Comparison of ENCODE assay signal across 8 cellular contexts in genomic region chrX:68828740-68829593, GRCh38. TPM values are rescaled to one million over a fixed set of nuclear protein-coding genes. Genes with fewer than 3 reads are reported as not detected.
DNase-seq lines count a peak whose midpoint lies in the region; ATAC-seq and TF ChIP-seq lines count a peak whose summit lies in the region.

EFNB1 (plus strand) TSS chrX:68829021; CDS start chrX:68829777, 756 bp downstream.

- peaks cover 8 to 15% of the 10 kb centered on the region in 2 donors for H3K4me1 ChIP-seq in duodenal mucosa (ENCODE audit: control insufficient read depth in 1 of 2, insufficient read depth in 2 of 2, low read length in 2 of 2)

- peak within 1 kb of the TSS; percentile 74 to 78 for H3K9ac ChIP-seq in duodenal mucosa (ENCODE audit: low read depth in 1 of 2, low read length in 2 of 2)

- no peak for TF ChIP-seq CTCF in lower leg skin (IDR thresholded peaks at IDR 0.05)

- H3K36me3 ChIP-seq in duodenal mucosa (ENCODE audit: control insufficient read depth in 1 of 2, insufficient read depth in 2 of 2, low read length in 2 of 2): no peaks in the 10 kb centered on the region

- intact Hi-C loops in activated CD4-positive, alpha-beta memory T cell treated with anti-CD3 and anti-CD28 coated beads for 36 hours (cut with micrococcal nuclease): loop anchor here (2.0 to 10.0 kb wide), 7 partner anchors 97 to 1303 kb away; partner anchors contain the start of genes EDA, IGBP1 and PJA1
- intact Hi-C loops in lower leg skin (cut with DNase I; ENCODE audit: low total_unique reads): loop anchor here (5.0 to 10.0 kb wide), 2 partner anchors 393 to 456 kb away; no protein-coding TSS in a partner anchor

- no peak for TF ChIP-seq POLR2A in lower leg skin (IDR thresholded peaks at IDR 0.05)

- no peaks in the 10 kb centered on the region for H3K9me3 ChIP-seq in duodenal mucosa (ENCODE audit: control insufficient read depth in 1 of 2, low read length in 2 of 2)

- peak within 1 kb of the TSS; percentile 80 for H3K4me3 Mint-ChIP-seq in activated CD4-positive, alpha-beta memory T cell treated with anti-CD3 and anti-CD28 coated beads for 36 hours

- POLR2A ChIA-PET in activated CD4-positive, alpha-beta memory T cell treated with anti-CD3 and anti-CD28 coated beads for 36 hours (lab: Charles Lee): interaction anchor here (0.6 kb wide), 1 partner anchor 17 kb away, joined by 4 read pairs; no protein-coding TSS in a partner anchor

- H3K4me3 ChIP-seq in duodenal mucosa (ENCODE audit: low read depth in 1 of 2, low read length in 2 of 2): peak within 1 kb of the TSS; percentile 74 to 82
- peak within 1 kb of the TSS; percentile 50 for H3K4me3 ChIP-seq in lower leg skin (ENCODE audit: low read depth, poor library complexity, severe bottlenecking)

- peak within 1 kb of the TSS; percentile 66 for H3K27ac ChIP-seq in duodenal mucosa (ENCODE audit: low read depth, low read length)

- no peaks in the 10 kb centered on the region for H3K36me3 Mint-ChIP-seq in activated CD4-positive, alpha-beta memory T cell treated with anti-CD3 and anti-CD28 coated beads for 36 hours

- peak within 1 kb of the TSS; percentile 65 for H3K27ac Mint-ChIP-seq in activated CD4-positive, alpha-beta memory T cell treated with anti-CD3 and anti-CD28 coated beads for 36 hours

- H3K27me3 ChIP-seq in duodenal mucosa (ENCODE audit: control insufficient read depth in 1 of 2, insufficient read depth in 2 of 2, low read length in 2 of 2): no peaks in the 10 kb centered on the region

- no peaks in the 10 kb centered on the region for H3K9me3 Mint-ChIP-seq in activated CD4-positive, alpha-beta memory T cell treated with anti-CD3 and anti-CD28 coated beads for 36 hours

- ATAC-seq in GM19328 (IDR thresholded peaks at IDR 0.05; ENCODE audit: unreplicated experiment) (peak; percentile 87), HG03469 (IDR thresholded peaks at IDR 0.05; ENCODE audit: unreplicated experiment) (peak; percentile 94)

- WGBS in lower leg skin, 2 donors: 0 to 57% methylated on average over 26 to 61 of the region's 82 CpGs

- DNase-seq in C1 segment of cervical spinal cord (lab: John Stamatoyannopoulos, UW) (peak in 13 of 14 donors; percentile 22 to 88 (median 70)), NCI-H774 (lab: John Stamatoyannopoulos, UW) (peak; percentile 85), lower leg skin (ENCODE audit: low spot score in 2 of 2) (peak; percentile 92 to 97)
- DNase-seq in activated CD4-positive, alpha-beta memory T cell treated with anti-CD3 and anti-CD28 coated beads for 36 hours: peak; percentile 89
- peak; percentile 73 to 85 for DNase-seq in stimulated activated CD4-positive, alpha-beta T cell treated with anti-CD3 and anti-CD28 coated beads, Interleukin-4, amount 100 ng/mL, for 4 hours

- no peaks in the 10 kb centered on the region for H3K27me3 Mint-ChIP-seq in activated CD4-positive, alpha-beta memory T cell treated with anti-CD3 and anti-CD28 coated beads for 36 hours

- CTCF ChIA-PET in activated CD4-positive, alpha-beta memory T cell treated with anti-CD3 and anti-CD28 coated beads for 36 hours (lab: Charles Lee): interaction anchor here (0.7 to 5.1 kb wide), 14 partner anchors 65 to 558 kb away, joined by 3 to 58 read pairs (median 5); partner anchors contain the start of gene PJA1

- H3K4me1 Mint-ChIP-seq in activated CD4-positive, alpha-beta memory T cell treated with anti-CD3 and anti-CD28 coated beads for 36 hours (ENCODE audit: low read depth): peaks cover 18% of the 10 kb centered on the region

RNA-seq across cellular contexts. Expression of gene EFNB1, which starts in this region (rescaled TPM):
- 1 to 10 TPM; 4.6 to 4.8 TPM for total RNA-seq in activated CD4-positive, alpha-beta memory T cell treated with anti-CD3 and anti-CD28 coated beads for 36 hours
- total RNA-seq in lower leg skin: 100 to 1,000 TPM in 2 of 4 donors, 10 to 100 TPM in 2; 97.8 to 109 (median 102) TPM

Comparison
In these comparisons a context has a peak if more than half of its experiments do, and no peak if none do; other contexts are left out.
1. Peak in every context shown above with its lines: DNase-seq, ATAC-seq, H3K4me3 ChIP-seq and H3K27ac ChIP-seq.
2. RNA of gene EFNB1 (total RNA-seq): 97.8 to 109 TPM in lower leg skin; 4.6 to 4.8 TPM in activated CD4-positive, alpha-beta memory T cell treated with anti-CD3 and anti-CD28 coated beads for 36 hours; every median in the first group is over 10 times any median in the second.